ENCODE assay signal across 18 cellular contexts in the genomic region with DNA sequence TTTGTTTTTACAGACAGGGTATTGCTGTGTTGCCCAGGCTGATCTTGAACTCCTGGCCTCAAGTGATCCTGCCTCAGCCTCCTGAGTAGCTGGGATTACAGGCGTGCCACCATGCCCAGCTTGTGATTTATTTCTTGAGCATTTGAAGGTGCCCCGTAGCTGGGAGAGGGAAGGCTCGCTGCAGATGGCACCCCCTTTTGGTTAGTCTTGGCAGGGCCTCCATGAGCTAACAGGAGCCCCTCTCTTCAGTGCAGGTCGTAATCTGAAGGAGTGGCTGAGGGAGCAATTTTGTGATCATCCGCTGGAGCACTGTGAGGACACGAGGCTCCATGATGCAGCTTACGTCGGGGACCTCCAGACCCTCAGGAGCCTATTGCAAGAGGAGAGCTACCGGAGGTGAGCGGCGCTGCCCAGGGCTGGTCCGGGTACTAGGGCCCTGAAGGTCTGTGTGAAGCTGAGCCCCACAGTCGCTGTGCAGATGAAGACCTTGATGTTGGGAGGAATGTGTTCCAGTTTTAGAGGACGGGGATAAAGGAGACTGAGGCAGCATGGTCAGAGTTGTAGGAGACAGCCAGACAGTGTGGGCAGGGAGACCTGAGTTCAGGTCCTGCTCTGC. TPM values are rescaled to one million over a fixed set of nuclear protein-coding genes. Genes with fewer than 3 reads are reported as not detected.
DNase-seq lines count a peak whose midpoint lies in the region; ATAC-seq and TF ChIP-seq lines count a peak whose summit lies in the region.
"Had no signal": no experiment of that assay in that cellular context is flagged by ENCODE, and none has a peak within 500 bp of the region (broad histone marks: within the 10 kb centered on the region; RNA-seq: fewer than 3 reads in every experiment).

No MANE protein-coding gene starts in this region.

- H3K9me3 Mint-ChIP-seq in CD8-positive, alpha-beta T cell = peaks cover 4% of the 10 kb centered on the region
- peaks cover 0 to 8% of the 10 kb centered on the region in 2 experiments; a peak in 2 of 5 replicates for H3K9me3 Mint-ChIP-seq in H9
- peaks cover 7% of the 10 kb centered on the region for H3K9me3 Mint-ChIP-seq in T-helper 2 cell treated with Interferon-gamma antibody and Interleukin-4, amounts not matched to agents 5 μg/mL and 100 μg/mL, for 36 hours

- H3K27ac ChIP-seq in CD8-positive, alpha-beta T cell (ENCODE audit: low read depth, low read length) = no peak overlapping the region
- H3K27ac ChIP-seq in H9 (ENCODE audit: insufficient read length, low read depth, low read length) (no peak overlapping the region), mesenchymal stem cell (ENCODE audit: low read length, poor library complexity, severe bottlenecking) (no peak overlapping the region)
- H3K27ac ChIP-seq: body of pancreas, thyroid gland had no signal

- H2AK5ac ChIP-seq in H9 (ENCODE audit: insufficient read length, low read length) (no peak overlapping the region), mesenchymal stem cell (ENCODE audit: low read length, severe bottlenecking) (no peak overlapping the region)

- no peaks in the 10 kb centered on the region for H3K23me2 ChIP-seq in H9 (ENCODE audit: insufficient read length, low read depth, low read length, poor library complexity, severe bottlenecking)

- no peak for ATAC-seq in CD8-positive, alpha-beta T cell
- ATAC-seq in HG02571 (IDR thresholded peaks at IDR 0.05; ENCODE audit: unreplicated experiment) = no peak
- ATAC-seq in GM18502 (IDR thresholded peaks at IDR 0.05; ENCODE audit: poor library complexity, unreplicated experiment) = no peak
- ATAC-seq: body of pancreas, sciatic nerve had no signal

- no peaks in the 10 kb centered on the region for H3K27me3 ChIP-seq in CD8-positive, alpha-beta T cell (ENCODE audit: insufficient read depth, low read length)
- no peaks in the 10 kb centered on the region for H3K27me3 ChIP-seq in H9 (ENCODE audit: insufficient read depth, low read length)
- no peaks in the 10 kb centered on the region for H3K27me3 ChIP-seq in adipocyte (replicated peaks; ENCODE audit: control insufficient read depth, insufficient read depth, low read length)
- no peaks in the 10 kb centered on the region for H3K27me3 ChIP-seq in mesenchymal stem cell (ENCODE audit: control insufficient read depth in 1 of 2, insufficient read depth in 1 of 2, low read length in 2 of 2)
- H3K27me3 ChIP-seq: body of pancreas, neutrophil, thyroid gland had no signal

- no peak overlapping the region for H3K4me2 ChIP-seq in H9 (ENCODE audit: insufficient read depth, insufficient read length, low read length)
- no peak overlapping the region for H3K4me2 ChIP-seq in mesenchymal stem cell (ENCODE audit: low read length, poor library complexity, severe bottlenecking)

- no peak overlapping the region for H4K5ac ChIP-seq in H9 (ENCODE audit: insufficient read length, low read depth, low read length)

- H3T11ph ChIP-seq in H9 (ENCODE audit: low read length) = no peak overlapping the region

- H2BK120ac ChIP-seq in H9 (ENCODE audit: low read depth, low read length, poor library complexity, severe bottlenecking) (no peak overlapping the region), mesenchymal stem cell (ENCODE audit: low read depth, low read length) (no peak overlapping the region)

- no peak overlapping the region for H3K4ac ChIP-seq in H9 (ENCODE audit: low read depth, low read length)
- H3K4ac ChIP-seq in mesenchymal stem cell (ENCODE audit: low read depth in 1 of 2, low read length in 2 of 2) = peak overlapping the region in 1 of 2 experiments; percentile 9

- H3K9ac ChIP-seq in H9 (ENCODE audit: extremely low read depth, insufficient read length, low read length) (no peak overlapping the region), adipocyte (ENCODE audit: low read length) (peak overlapping the region; percentile 49), mesenchymal stem cell (ENCODE audit: low read length) (peak overlapping the region; percentile 73)

- H2AFZ ChIP-seq in H9 (ENCODE audit: low read length) = no peak overlapping the region
- H2AFZ ChIP-seq in mesenchymal stem cell (ENCODE audit: low read depth, low read length) = no peak overlapping the region

- H3K79me1 ChIP-seq in H9 (ENCODE audit: insufficient read depth, low read depth, low read length, poor library complexity, severe bottlenecking) (peaks cover 8% of the 10 kb centered on the region), mesenchymal stem cell (replicated peaks; ENCODE audit: low read length, poor library complexity, severe bottlenecking) (peaks cover 29% of the 10 kb centered on the region)

- H3K79me2 ChIP-seq in H9 (ENCODE audit: insufficient read depth, low read length) = peaks cover 21% of the 10 kb centered on the region; the same call in 1 of the 2 replicates

- H2BK12ac ChIP-seq in H9 (ENCODE audit: insufficient read length, low read depth, low read length) (no peak overlapping the region), mesenchymal stem cell (ENCODE audit: low read length in 2 of 2) (no peak overlapping the region)

- H3K4me3 Mint-ChIP-seq in CD8-positive, alpha-beta T cell = no peak overlapping the region
- no peak overlapping the region for H3K4me3 Mint-ChIP-seq in H9
- H3K4me3 Mint-ChIP-seq in T-helper 2 cell treated with Interferon-gamma antibody and Interleukin-4, amounts not matched to agents 5 μg/mL and 100 μg/mL, for 36 hours = no peak overlapping the region

- H3K14ac ChIP-seq in H9 (ENCODE audit: insufficient read depth, low read length) (no peak overlapping the region), mesenchymal stem cell (ENCODE audit: low read length in 2 of 2) (peak overlapping the region in 1 of 2 experiments; percentile 48)

- H3K23ac ChIP-seq in H9 (ENCODE audit: insufficient read length, low read depth, low read length) = no peak overlapping the region
- peak overlapping the region in 1 of 2 experiments; percentile 83 for H3K23ac ChIP-seq in mesenchymal stem cell (ENCODE audit: low read length in 2 of 2)

- POLR2A ChIA-PET in CD8-positive, alpha-beta T cell (lab: Charles Lee) = no interaction called here

- H4K20me1 ChIP-seq in H9 (ENCODE audit: control insufficient read depth, insufficient read depth, insufficient read length) = no peaks in the 10 kb centered on the region

- WGBS in H9 (ENCODE audit: extremely low coverage, insufficient read length, low lambda C conversion rate) = no CpG with 5 or more reads among the region's 14 CpGs
- 96% methylated on average over 14 of the region's 14 CpGs for WGBS in mesenchymal stem cell

- no peak overlapping the region for H3K4me3 ChIP-seq in CD8-positive, alpha-beta T cell (ENCODE audit: low read depth, low read length)
- no peak overlapping the region for H3K4me3 ChIP-seq in adipocyte (ENCODE audit: low read length)
- H3K4me3 ChIP-seq in mesenchymal stem cell (ENCODE audit: insufficient read depth in 1 of 2, low read depth in 1 of 2, low read length in 2 of 2) = no peak overlapping the region
- H3K4me3 ChIP-seq: body of pancreas, thyroid gland had no signal

- H3K9me3 ChIP-seq in CD8-positive, alpha-beta T cell (ENCODE audit: low read length) = no peaks in the 10 kb centered on the region
- H3K9me3 ChIP-seq in H9 (ENCODE audit: control insufficient read depth, low read depth, low read length) (no peaks in the 10 kb centered on the region), adipocyte (ENCODE audit: control insufficient read depth, low read length) (no peaks in the 10 kb centered on the region), mesenchymal stem cell (ENCODE audit: control insufficient read depth, low read length) (peaks cover 7% of the 10 kb centered on the region)
- H3K9me3 ChIP-seq: body of pancreas, neutrophil, thyroid gland had no signal

- no peaks in the 10 kb centered on the region for H3K27me3 Mint-ChIP-seq in CD8-positive, alpha-beta T cell (ENCODE audit: low read depth)
- H3K27me3 Mint-ChIP-seq in H9 (ENCODE audit: low read depth) = no peaks in the 10 kb centered on the region
- H3K27me3 Mint-ChIP-seq in T-helper 2 cell treated with Interferon-gamma antibody and Interleukin-4, amounts not matched to agents 5 μg/mL and 100 μg/mL, for 36 hours (ENCODE audit: low read depth) = no peaks in the 10 kb centered on the region
- H3K27me3 Mint-ChIP-seq: IgD-negative memory B cell had no signal

- peaks cover 67% of the 10 kb centered on the region for H3K4me1 Mint-ChIP-seq in CD8-positive, alpha-beta T cell (ENCODE audit: low read depth)
- peaks cover 5% of the 10 kb centered on the region in 2 experiments; a peak in 2 of 4 replicates for H3K4me1 Mint-ChIP-seq in H9
- peaks cover 17% of the 10 kb centered on the region for H3K4me1 Mint-ChIP-seq in T-helper 2 cell treated with Interferon-gamma antibody and Interleukin-4, amounts not matched to agents 5 μg/mL and 100 μg/mL, for 36 hours (ENCODE audit: low read depth)

- peak overlapping the region; percentile 52 for H3K27ac Mint-ChIP-seq in CD8-positive, alpha-beta T cell
- H3K27ac Mint-ChIP-seq in H9 = peak overlapping the region in 1 of 3 experiments; percentile 28; a peak in 2 of 7 replicates
- no peak overlapping the region for H3K27ac Mint-ChIP-seq in T-helper 2 cell treated with Interferon-gamma antibody and Interleukin-4, amounts not matched to agents 5 μg/mL and 100 μg/mL, for 36 hours

- CTCF ChIA-PET in CD8-positive, alpha-beta T cell (lab: Charles Lee) = interaction anchor here (0.8 to 1.0 kb wide), 2 partner anchors 18 to 27 kb away, joined by 3 to 4 read pairs; no protein-coding TSS in a partner anchor

- H3K4me1 ChIP-seq in CD8-positive, alpha-beta T cell (ENCODE audit: insufficient read depth, low read length) = peaks cover 18% of the 10 kb centered on the region
- H3K4me1 ChIP-seq in H9 (ENCODE audit: insufficient read depth, low read length) (no peaks in the 10 kb centered on the region), adipocyte (ENCODE audit: control insufficient read depth, insufficient read depth, low read length) (peaks cover 39% of the 10 kb centered on the region), mesenchymal stem cell (ENCODE audit: control insufficient read depth, insufficient read depth, low read depth, low read length) (peaks cover 3% of the 10 kb centered on the region)

- no peak overlapping the region for H3K18ac ChIP-seq in H9 (ENCODE audit: insufficient read length, low read depth, low read length)
- H3K18ac ChIP-seq in mesenchymal stem cell (ENCODE audit: low read depth in 1 of 2, low read length in 2 of 2) = peak overlapping the region in 1 of 2 experiments; percentile 18

- no peak overlapping the region for H3K56ac ChIP-seq in H9 (ENCODE audit: insufficient read length, low read depth, low read length)

- H2BK20ac ChIP-seq in H9 (ENCODE audit: low read depth, low read length, poor library complexity, severe bottlenecking) = no peak overlapping the region

- H2BK5ac ChIP-seq in H9 (ENCODE audit: insufficient read length, low read length) (no peak overlapping the region), mesenchymal stem cell (ENCODE audit: low read depth, low read length, poor library complexity, severe bottlenecking) (no peak overlapping the region)

- TF ChIP-seq CTCF in CD8-positive, alpha-beta T cell (IDR thresholded peaks at IDR 0.05) = no peak
- TF ChIP-seq CTCF in H9 (conservative IDR thresholded peaks at IDR 0.05) = peak; percentile 45; the same call in 2 of the 3 replicates

- peaks cover 34% of the 10 kb centered on the region for H3K36me3 ChIP-seq in CD8-positive, alpha-beta T cell (ENCODE audit: insufficient read depth, low read length)
- H3K36me3 ChIP-seq in adipocyte (ENCODE audit: control insufficient read depth, insufficient read depth, low read length, severe bottlenecking) (peaks cover 36% of the 10 kb centered on the region), mesenchymal stem cell (ENCODE audit: control insufficient read depth in 1 of 2, insufficient read depth in 2 of 2, low read depth in 1 of 2, low read length in 2 of 2) (peaks cover 35 to 68% of the 10 kb centered on the region in 2 experiments)

- DNase-seq in CD8-positive, alpha-beta T cell = no peak
- DNase-seq in H9 (no peak), adipocyte (ENCODE audit: low read depth) (no peak), mesenchymal stem cell (no peak), SK-N-DZ (ENCODE audit: low spot score) (no peak)
- no peak for DNase-seq in T-helper 2 cell treated with Interferon-gamma antibody and Interleukin-4, amounts not matched to agents 5 μg/mL and 100 μg/mL, for 36 hours (ENCODE audit: low spot score)
- DNase-seq: activated effector memory CD4-positive, alpha-beta T cell treated with Interleukin-2 at 50 U/mL for 16 hours; body of pancreas; kidney; MV-4-11; NCI-H524 treated with DMSO at 0.1 percent for 48 hours; OCI-M1; thyroid gland had no signal

- H2BK15ac ChIP-seq in H9 (ENCODE audit: low read depth, low read length) = no peak overlapping the region
- H2BK15ac ChIP-seq in mesenchymal stem cell (ENCODE audit: low read depth, poor library complexity, severe bottlenecking) = no peak overlapping the region

- intact Hi-C loops in CD8-positive, alpha-beta T cell (cut with DNase I, micrococcal nuclease) = no loop called here

- no peak overlapping the region for H4K8ac ChIP-seq in H9 (replicated peaks; ENCODE audit: insufficient read length, low read depth, low read length)
- H4K8ac ChIP-seq in mesenchymal stem cell (ENCODE audit: low read length) = no peak overlapping the region

- H4K91ac ChIP-seq in H9 (ENCODE audit: insufficient read length, low read depth, low read length) (no peak overlapping the region), mesenchymal stem cell (ENCODE audit: low read length) (no peak overlapping the region)

- peaks cover 78% of the 10 kb centered on the region for H3K36me3 Mint-ChIP-seq in CD8-positive, alpha-beta T cell
- H3K36me3 Mint-ChIP-seq in H9 (ENCODE audit: insufficient read depth in 1 of 3, low read depth in 3 of 3) = peaks cover 44 to 74% (median 59%) of the 10 kb centered on the region in 3 experiments
- peaks cover 59% of the 10 kb centered on the region for H3K36me3 Mint-ChIP-seq in T-helper 2 cell treated with Interferon-gamma antibody and Interleukin-4, amounts not matched to agents 5 μg/mL and 100 μg/mL, for 36 hours (ENCODE audit: low read depth)

RNA-seq across cellular contexts. Expression of gene ASB1, which starts 6.7 kb away (rescaled TPM):
- 10 to 100 TPM; 16.3 to 25.3 TPM for total RNA-seq in CD8-positive, alpha-beta T cell
- 46.0 and 49.4 TPM in 2 replicates for total RNA-seq in H9 (2021)
- polyA plus RNA-seq in mesenchymal stem cell (2013, experiment 1 of 2) = 23.1 TPM
- polyA plus RNA-seq in mesenchymal stem cell (2013, experiment 2 of 2) = 25.2 TPM
- 18.3 and 18.4 TPM in 2 replicates for polyA plus RNA-seq in SK-N-DZ (2014; cell fraction: cytosol; rRNA removed)
- 15.4 and 30.0 TPM in 2 replicates for polyA plus RNA-seq in SK-N-DZ (2014; cell fraction: nucleus; rRNA removed)
